8 cellular contexts compared by ENCODE assay signal in genomic region chr17:17783121-17783824, GRCh38. TPM values are rescaled to one million over a fixed set of nuclear protein-coding genes. Genes with fewer than 3 reads are reported as not detected.
DNase-seq lines count a peak whose midpoint lies in the region; ATAC-seq and TF ChIP-seq lines count a peak whose summit lies in the region.

No MANE protein-coding gene starts in this region.

- no peaks in the 10 kb centered on the region for H3K27me3 ChIP-seq in Peyer's patch
- H3K27me3 ChIP-seq in rectal smooth muscle tissue (ENCODE audit: control insufficient read depth, insufficient read depth, low read length) = no peaks in the 10 kb centered on the region

- TF ChIP-seq CTCF in Peyer's patch (IDR thresholded peaks at IDR 0.05) = no peak

- peaks cover 22% of the 10 kb centered on the region for H3K4me1 Mint-ChIP-seq in activated naive CD8-positive, alpha-beta T cell treated with anti-CD3 and anti-CD28 coated beads, Interleukin-2, amount 50 U/mL, for 24 hours

- no peaks in the 10 kb centered on the region for H3K36me3 Mint-ChIP-seq in activated naive CD8-positive, alpha-beta T cell treated with anti-CD3 and anti-CD28 coated beads, Interleukin-2, amount 50 U/mL, for 24 hours (ENCODE audit: low read depth)

- ATAC-seq in HG03354 (IDR thresholded peaks at IDR 0.05; ENCODE audit: poor library complexity, severe bottlenecking, unreplicated experiment) (peak; percentile 37), HG03039 (IDR thresholded peaks at IDR 0.05; ENCODE audit: unreplicated experiment) (no peak)
- ATAC-seq in activated naive CD8-positive, alpha-beta T cell treated with anti-CD3 and anti-CD28 coated beads, Interleukin-2, amount 50 U/mL, for 24 hours = peak; percentile 48

- H3K4me3 Mint-ChIP-seq in activated naive CD8-positive, alpha-beta T cell treated with anti-CD3 and anti-CD28 coated beads, Interleukin-2, amount 50 U/mL, for 24 hours = peak overlapping the region; percentile 45

- DNase-seq in DMS79 (lab: John Stamatoyannopoulos, UW) (peak; percentile 13), Peyer's patch (peak; percentile 51 to 78 (median 70)), hippocampal formation (lab: John Stamatoyannopoulos, UW) (peak; percentile 52 to 58), GOT3 (lab: John Stamatoyannopoulos, UW) (no peak)
- peak; percentile 53 for DNase-seq in activated naive CD8-positive, alpha-beta T cell treated with anti-CD3 and anti-CD28 coated beads, Interleukin-2, amount 50 U/mL, for 24 hours

- H3K9me3 ChIP-seq in Peyer's patch = no peaks in the 10 kb centered on the region

- no peak overlapping the region for H3K9ac ChIP-seq in rectal smooth muscle tissue (ENCODE audit: low read length)

- H3K4me3 ChIP-seq in Peyer's patch (peak overlapping the region; percentile 46 to 65 (median 60)), rectal smooth muscle tissue (ENCODE audit: low read length) (peak overlapping the region; percentile 64)

- no peaks in the 10 kb centered on the region for H3K9me3 Mint-ChIP-seq in activated naive CD8-positive, alpha-beta T cell treated with anti-CD3 and anti-CD28 coated beads, Interleukin-2, amount 50 U/mL, for 24 hours

- H3K4me1 ChIP-seq in Peyer's patch (peaks cover 7 to 61% (median 15%) of the 10 kb centered on the region in 4 donors), rectal smooth muscle tissue (ENCODE audit: control insufficient read depth, insufficient read depth, low read length) (peaks cover 37% of the 10 kb centered on the region)

- H3K27ac ChIP-seq in Peyer's patch = peak overlapping the region in 3 of 4 donors; percentile 55 to 77 (median 67)
- H3K27ac ChIP-seq in rectal smooth muscle tissue (ENCODE audit: low read depth, low read length) = peak overlapping the region; percentile 59

- TF ChIP-seq POLR2A in Peyer's patch (IDR thresholded peaks at IDR 0.05) = no peak

- H3K27me3 Mint-ChIP-seq in activated naive CD8-positive, alpha-beta T cell treated with anti-CD3 and anti-CD28 coated beads, Interleukin-2, amount 50 U/mL, for 24 hours = peaks cover 10% of the 10 kb centered on the region

- H3K36me3 ChIP-seq in Peyer's patch = no peaks in the 10 kb centered on the region
- H3K36me3 ChIP-seq in rectal smooth muscle tissue (ENCODE audit: control insufficient read depth, insufficient read depth, low read length) = no peaks in the 10 kb centered on the region

- H3K27ac Mint-ChIP-seq in activated naive CD8-positive, alpha-beta T cell treated with anti-CD3 and anti-CD28 coated beads, Interleukin-2, amount 50 U/mL, for 24 hours = no peak overlapping the region

RNA-seq across cellular contexts. Expression of gene SREBF1, which starts 53.5 kb away (rescaled TPM):
- total RNA-seq in Peyer's patch = 100 to 1,000 TPM; 118 to 226 (median 185) TPM
